Comparison of ENCODE assay signal across 9 cellular contexts in genomic region chr19:8514505-8515009, GRCh38. TPM values are rescaled to one million over a fixed set of nuclear protein-coding genes. Genes with fewer than 3 reads are reported as not detected.
DNase-seq lines count a peak whose midpoint lies in the region; ATAC-seq, FAIRE-seq and TF ChIP-seq lines count a peak whose summit lies in the region.
"Not testable (repeated sequence)": the region's sequence is repeated elsewhere in the genome, so short reads cannot be mapped to it uniquely, and the experiment has no call there.
"Had no signal": no experiment of that assay in that cellular context is flagged by ENCODE, and none has a peak within 500 bp of the region (broad histone marks: within the 10 kb centered on the region; RNA-seq: fewer than 3 reads in every experiment).

No MANE protein-coding gene starts in this region.

- peaks cover 29% of the 10 kb centered on the region for H3K36me3 Mint-ChIP-seq in activated naive CD4-positive, alpha-beta T cell treated with anti-CD3 and anti-CD28 coated beads, Interleukin-2, amount 10 ng/mL, durations not matched to agents 7 days and 5 days
- peaks cover 0 to 23% (median 0%) of the 10 kb centered on the region in 5 donors for H3K36me3 Mint-ChIP-seq in naive thymus-derived CD4-positive, alpha-beta T cell

- WGBS in A549 (ENCODE audit: missing lambda C conversion rate), result 72% methylated on average over 17 of the region's 21 CpGs
- 77% methylated on average over 21 of the region's 21 CpGs for WGBS in right cardiac atrium
- WGBS in smooth muscle cell (ENCODE audit: low lambda C conversion rate), result 92% methylated on average over 21 of the region's 21 CpGs

- H2AFZ ChIP-seq in smooth muscle cell (ENCODE audit: low read depth), result not testable (repeated sequence)

- peak overlapping the region; percentile 97 for H3K27ac Mint-ChIP-seq in activated naive CD4-positive, alpha-beta T cell treated with anti-CD3 and anti-CD28 coated beads, Interleukin-2, amount 10 ng/mL, durations not matched to agents 7 days and 5 days
- H3K27ac Mint-ChIP-seq in naive thymus-derived CD4-positive, alpha-beta T cell, result peak overlapping the region; percentile 91 to 100 (median 99)

- ATAC-seq in A549; right cardiac atrium; naive thymus-derived CD4-positive, alpha-beta T cell: not testable (repeated sequence)

- not testable (repeated sequence) for H3K9me3 ChIP-seq in A549; right cardiac atrium (ENCODE audit: control insufficient read depth, low read length); naive thymus-derived CD4-positive, alpha-beta T cell (ENCODE audit: control insufficient read depth in 2 of 3, low read length in 3 of 3); smooth muscle cell (replicated peaks; ENCODE audit: low read depth)

- CTCF ChIA-PET in A549 (lab: Yijun Ruan, JAX), result interaction anchor here (1.0 to 3.0 kb wide), 3 partner anchors 9 to 65 kb away, joined by 5 to 15 read pairs (median 14); no protein-coding TSS in a partner anchor
- CTCF ChIA-PET in RWPE1 (lab: Yijun Ruan, JAX), result not testable (repeated sequence)
- CTCF ChIA-PET in activated naive CD4-positive, alpha-beta T cell treated with anti-CD3 and anti-CD28 coated beads, Interleukin-2, amount 10 ng/mL, durations not matched to agents 7 days and 5 days (lab: Charles Lee), result interaction anchor here (1.0 to 9.6 kb wide), 4 partner anchors 55 to 102 kb away, joined by 3 to 82 read pairs (median 4); partner anchors contain the start of gene MYO1F
- CTCF ChIA-PET in naive thymus-derived CD4-positive, alpha-beta T cell (lab: Charles Lee), result interaction anchor here (0.7 to 8.3 kb wide), 7 partner anchors 22 to 128 kb away, joined by 3 to 147 read pairs (median 4); partner anchors contain the start of gene MYO1F

- H3K9ac ChIP-seq in smooth muscle cell (ENCODE audit: low read depth), result peak overlapping the region; percentile 97

- not testable (repeated sequence) for H3K36me3 ChIP-seq in H7 (replicated peaks; ENCODE audit: control insufficient read depth, insufficient read depth, low read length); smooth muscle cell (ENCODE audit: low read depth)
- H3K36me3 ChIP-seq in naive thymus-derived CD4-positive, alpha-beta T cell (ENCODE audit: control insufficient read depth in 2 of 3, insufficient read depth in 3 of 3, low read length in 3 of 3), result peaks cover 0 to 16% (median 0%) of the 10 kb centered on the region in 3 experiments

- not testable (repeated sequence) for TF ChIP-seq EP300 in A549 (IDR thresholded peaks at IDR 0.05)

- intact Hi-C loops in dorsolateral prefrontal cortex (cut with DNase I), result loop anchor here in 1 of 2 donors (5.0 kb wide), 1 partner anchor 572 kb away; the partner anchor contains the start of gene TIMM44
- intact Hi-C loops in right cardiac atrium (cut with DNase I), result not testable (repeated sequence)
- intact Hi-C loops in naive thymus-derived CD4-positive, alpha-beta T cell (cut with micrococcal nuclease), result loop anchor here (1.0 to 10.0 kb wide), 5 partner anchors 37 to 1590 kb away; partner anchors contain the start of genes ANGPTL6 (in 1 of the 2), HNRNPM (in 1 of the 2), NDUFA7 (in 1 of the 2) and PPAN (in 1 of the 2)

- H3K27me3 ChIP-seq in H7 (ENCODE audit: control insufficient read depth, insufficient read depth, low read length); dorsolateral prefrontal cortex; right cardiac atrium (ENCODE audit: control insufficient read depth, insufficient read depth); naive thymus-derived CD4-positive, alpha-beta T cell (ENCODE audit: control insufficient read depth in 2 of 2, insufficient read depth in 2 of 2, low read length in 2 of 2); smooth muscle cell (ENCODE audit: low read depth): not testable (repeated sequence)

- not testable (repeated sequence) for H3K9me3 Mint-ChIP-seq in activated naive CD4-positive, alpha-beta T cell treated with anti-CD3 and anti-CD28 coated beads, Interleukin-2, amount 10 ng/mL, durations not matched to agents 7 days and 5 days; naive thymus-derived CD4-positive, alpha-beta T cell

- H3K4me2 ChIP-seq in A549 (peak overlapping the region; percentile 76), smooth muscle cell (peak overlapping the region; percentile 86)

- TF ChIP-seq CTCF in A549 (IDR thresholded peaks at IDR 0.05); RWPE1 (conservative IDR thresholded peaks at IDR 0.05; ENCODE audit: low read depth); dorsolateral prefrontal cortex (IDR thresholded peaks at IDR 0.05 in 54 of 56, conservative IDR thresholded peaks at IDR 0.05 in 2 of 56; ENCODE audit: low read depth in 1 of 56, partially characterized antibody in 56 of 56); smooth muscle cell (IDR thresholded peaks at IDR 0.05; ENCODE audit: borderline replicate concordance, insufficient read depth, poor library complexity, severe bottlenecking): not testable (repeated sequence)

- not testable (repeated sequence) for H3K27me3 Mint-ChIP-seq in activated naive CD4-positive, alpha-beta T cell treated with anti-CD3 and anti-CD28 coated beads, Interleukin-2, amount 10 ng/mL, durations not matched to agents 7 days and 5 days; naive thymus-derived CD4-positive, alpha-beta T cell

- FAIRE-seq in A549 (lab: Jason Lieb, UNC), result not testable (repeated sequence)

- H3K27ac ChIP-seq in A549 (peak overlapping the region; percentile 94 to 99), RWPE1 (peak overlapping the region; percentile 97), dorsolateral prefrontal cortex (peak overlapping the region in 58 of 59 donors; percentile 93 to 100 (median 100)), right cardiac atrium (ENCODE audit: low read length) (peak overlapping the region; percentile 100), smooth muscle cell (ENCODE audit: low read depth) (peak overlapping the region; percentile 95)
- peak overlapping the region; percentile 98 for H3K27ac ChIP-seq in naive thymus-derived CD4-positive, alpha-beta T cell (ENCODE audit: low read depth, low read length)

- TF ChIP-seq POLR2A in A549 (IDR thresholded peaks at IDR 0.05; ENCODE audit: low read length), result not testable (repeated sequence)

- H4K20me1 ChIP-seq in smooth muscle cell (ENCODE audit: low read depth), result not testable (repeated sequence)

- not testable (repeated sequence) for TF ChIP-seq RAD21 in A549 (conservative IDR thresholded peaks at IDR 0.05 in 1 of 2, IDR thresholded peaks at IDR 0.05 in 1 of 2)

- H3K4me1 ChIP-seq in A549 (peaks cover 18% of the 10 kb centered on the region), right cardiac atrium (ENCODE audit: control insufficient read depth, insufficient read depth, low read length) (peaks cover 13% of the 10 kb centered on the region)
- H3K4me1 ChIP-seq in naive thymus-derived CD4-positive, alpha-beta T cell (ENCODE audit: control insufficient read depth in 2 of 2, insufficient read depth in 2 of 2, low read length in 2 of 2), result peaks cover 52 to 70% of the 10 kb centered on the region in 2 donors
- H3K4me1 ChIP-seq in smooth muscle cell (ENCODE audit: low read depth), result not testable (repeated sequence)

- POLR2A ChIA-PET in A549 (lab: Yijun Ruan, JAX), result interaction anchor here (0.6 to 2.0 kb wide), 14 partner anchors 9 to 149 kb away, joined by 3 to 39 read pairs (median 6); partner anchors contain the start of genes HNRNPM, MARCHF2 and RAB11B
- POLR2A ChIA-PET in RWPE1 (lab: Yijun Ruan, JAX; ENCODE audit: low non-redundant PET), result interaction anchor here (1.1 to 1.6 kb wide), 2 partner anchors 11 to 124 kb away, joined by 4 to 5 read pairs; partner anchors contain the start of gene RAB11B
- POLR2A ChIA-PET in naive thymus-derived CD4-positive, alpha-beta T cell (lab: Charles Lee), result interaction anchor here (0.6 to 13.9 kb wide), 23 partner anchors 9 to 1161 kb away, joined by 3 to 566 read pairs (median 6); partner anchors contain the start of genes HNRNPM, MAP2K7, MARCHF2 and MYO1F

- not testable (repeated sequence) for H3F3A ChIP-seq in smooth muscle cell (ENCODE audit: low read depth)

- DNase-seq in A549 (ENCODE audit: low read depth in 1 of 2, low spot score in 1 of 2); H7; RWPE1 (ENCODE audit: low spot score); activated naive CD4-positive, alpha-beta T cell treated with anti-CD3 and anti-CD28 coated beads, Interleukin-2, amount 10 ng/mL, durations not matched to agents 7 days and 5 days; dorsolateral prefrontal cortex; smooth muscle cell (lab: John Stamatoyannopoulos, UW; ENCODE audit: unreplicated experiment): not testable (repeated sequence)
- DNase-seq in right cardiac atrium, result peak in 2 of 3 donors; percentile 66
- DNase-seq in naive thymus-derived CD4-positive, alpha-beta T cell, result peak in 1 of 9 donors; percentile 32

- peaks cover 65% of the 10 kb centered on the region for H3K4me1 Mint-ChIP-seq in activated naive CD4-positive, alpha-beta T cell treated with anti-CD3 and anti-CD28 coated beads, Interleukin-2, amount 10 ng/mL, durations not matched to agents 7 days and 5 days
- H3K4me1 Mint-ChIP-seq in naive thymus-derived CD4-positive, alpha-beta T cell, result peaks cover 32 to 71% (median 51%) of the 10 kb centered on the region in 7 donors

- peak overlapping the region; percentile 84 for H3K4me3 Mint-ChIP-seq in activated naive CD4-positive, alpha-beta T cell treated with anti-CD3 and anti-CD28 coated beads, Interleukin-2, amount 10 ng/mL, durations not matched to agents 7 days and 5 days
- H3K4me3 Mint-ChIP-seq in naive thymus-derived CD4-positive, alpha-beta T cell, result peak overlapping the region; percentile 89 to 97 (median 92)

- not testable (repeated sequence) for H3K79me2 ChIP-seq in smooth muscle cell (ENCODE audit: low read depth)

- H3K4me3 ChIP-seq in A549 (peak overlapping the region; percentile 51), H7 (ENCODE audit: insufficient read depth, low read depth, low read length) (peak overlapping the region; percentile 82), dorsolateral prefrontal cortex (peak overlapping the region; percentile 61 to 96 (median 81)), right cardiac atrium (ENCODE audit: low read length) (peak overlapping the region; percentile 86), smooth muscle cell (peak overlapping the region; percentile 66)
- peak overlapping the region; percentile 73 for H3K4me3 ChIP-seq in naive thymus-derived CD4-positive, alpha-beta T cell (ENCODE audit: low read length)

RNA-seq across cellular contexts. Expression of gene ZNF414, which starts 0.6 kb away (rescaled TPM):
- polyA plus RNA-seq in A549 (2011; rRNA removed) (2.8 and 3.3 TPM in 2 replicates), A549 (2017; fragmentation: RNase III; extraction: RNeasy Plus Mini Kit Qiagen cat#74134 plus additional on column Dnase treatment) (20.0 to 22.1 TPM (median 21.5 TPM) in 3 replicates), right cardiac atrium (19.3 TPM), smooth muscle cell (33.0 and 42.4 TPM in 2 replicates)
- 16.0 and 17.8 TPM in 2 replicates for polyA plus RNA-seq in A549 (2012; cell fraction: cytosol; rRNA removed)
- 23.4 and 38.8 TPM in 2 replicates for polyA plus RNA-seq in A549 (2012; cell fraction: nucleus; rRNA removed)
- polyA minus RNA-seq in A549 (2011; rRNA and poly(A)+ RNA removed), result 0.99 and 4.4 TPM in 2 replicates
- total RNA-seq in H7 (2014; rRNA removed; shearing (Covaris generic)), result 7.6 and 13.1 TPM in 2 replicates
- total RNA-seq in dorsolateral prefrontal cortex (10 to 100 TPM; 19.4 to 51.4 (median 30.1) TPM), right cardiac atrium (10 to 100 TPM; 13.4 to 16.4 (median 16.1) TPM), smooth muscle cell (1.3 and 10.2 TPM in 2 replicates)
- 10 to 100 TPM; 36.0 to 69.2 (median 60.8) TPM for total RNA-seq in naive thymus-derived CD4-positive, alpha-beta T cell
- polyA plus RNA-seq in naive thymus-derived CD4-positive, alpha-beta T cell, result 10 to 100 TPM; 20.2 to 25.4 TPM

RNA-seq across cellular contexts. Expression of gene PRAM1, which starts 12.1 kb away (rescaled TPM):
- 0.07 TPM in 1 of 2 replicates, not detected in the other for polyA plus RNA-seq in A549 (2011; rRNA removed)
- 0.05 TPM in 2 replicates for polyA plus RNA-seq in A549 (2012; cell fraction: cytosol; rRNA removed)
- 0.49 and 0.56 TPM in 2 replicates for polyA plus RNA-seq in A549 (2012; cell fraction: nucleus; rRNA removed)
- polyA plus RNA-seq in A549 (2017; fragmentation: RNase III; extraction: RNeasy Plus Mini Kit Qiagen cat#74134 plus additional on column Dnase treatment), result 0.08 to 0.28 TPM (median 0.13 TPM) in 3 replicates
- not detected in 2 replicates for polyA minus RNA-seq in A549 (2011; rRNA and poly(A)+ RNA removed)
- total RNA-seq in H7 (2014; rRNA removed; shearing (Covaris generic)), result 0.07 TPM in 2 replicates
- 10 to 100 TPM in 19 of 120 experiments, 1 to 10 TPM in 101; 2.7 to 16.1 (median 6.3) TPM for total RNA-seq in dorsolateral prefrontal cortex
- 1 to 10 TPM in 2 of 4 donors, under 1 TPM in 2; 0.31 to 3.1 (median 0.99) TPM for total RNA-seq in right cardiac atrium
- 0.61 TPM for polyA plus RNA-seq in right cardiac atrium
- 10 to 100 TPM in 2 of 5 experiments, 1 to 10 TPM in 3; 1.1 to 82.8 (median 3.9) TPM for total RNA-seq in naive thymus-derived CD4-positive, alpha-beta T cell
- polyA plus RNA-seq in naive thymus-derived CD4-positive, alpha-beta T cell, result under 1 TPM; 0.12 to 0.34 TPM
- total RNA-seq in smooth muscle cell, result not detected in 2 replicates
- 0.18 and 0.74 TPM in 2 replicates for polyA plus RNA-seq in smooth muscle cell
- total RNA-seq: A172 had no signal
